Comparison of ENCODE assay signal across 8 cellular contexts in genomic region chr1:9561429-9561828, GRCh38. TPM values are rescaled to one million over a fixed set of nuclear protein-coding genes. Genes with fewer than 3 reads are reported as not detected.
DNase-seq lines count a peak whose midpoint lies in the region; ATAC-seq and TF ChIP-seq lines count a peak whose summit lies in the region.

No MANE protein-coding gene starts in this region.

- H3K27me3 Mint-ChIP-seq in activated CD4-positive, alpha-beta T cell treated with anti-CD3 and anti-CD28 coated beads for 36 hours = no peaks in the 10 kb centered on the region

- DNase-seq in AG09309 (ENCODE audit: low read depth) (peak; percentile 83), LNCaP clone FGC (ENCODE audit: low read depth) (peak; percentile 98), SK-MEL-5 (ENCODE audit: low read depth, low spot score) (peak; percentile 28), foreskin keratinocyte (peak; percentile 62 to 80), pulmonary artery endothelial cell (ENCODE audit: low read depth, low spot score) (peak; percentile 89), ureter (ENCODE audit: low spot score) (no peak)
- DNase-seq in activated CD4-positive, alpha-beta T cell treated with anti-CD3 and anti-CD28 coated beads for 36 hours = no peak

- TF ChIP-seq CTCF in AG09309 (IDR thresholded peaks at IDR 0.05; ENCODE audit: control insufficient read depth, insufficient read depth, low read depth, low read length, missing control alignments) = no peak
- no peak for TF ChIP-seq CTCF in LNCaP clone FGC (IDR thresholded peaks at IDR 0.05; ENCODE audit: control insufficient read depth, extremely low read depth, insufficient read depth)
- TF ChIP-seq CTCF in foreskin keratinocyte (conservative IDR thresholded peaks at IDR 0.05) = no peak

- no peaks in the 10 kb centered on the region for H3K4me1 ChIP-seq in foreskin keratinocyte

- H3K27me3 ChIP-seq in foreskin keratinocyte = no peaks in the 10 kb centered on the region

- ATAC-seq in foreskin keratinocyte = peak; percentile 89
- no peak for ATAC-seq in HG03025 (IDR thresholded peaks at IDR 0.05; ENCODE audit: low FRiP score, unreplicated experiment)
- no peak for ATAC-seq in activated CD4-positive, alpha-beta T cell treated with anti-CD3 and anti-CD28 coated beads for 36 hours

- no peaks in the 10 kb centered on the region for H3K9me3 Mint-ChIP-seq in activated CD4-positive, alpha-beta T cell treated with anti-CD3 and anti-CD28 coated beads for 36 hours (ENCODE audit: low read depth)

- intact Hi-C loops in activated CD4-positive, alpha-beta T cell treated with anti-CD3 and anti-CD28 coated beads for 36 hours (cut with DNase I, micrococcal nuclease) = no loop called here

- POLR2A ChIA-PET in activated CD4-positive, alpha-beta T cell treated with anti-CD3 and anti-CD28 coated beads for 36 hours (lab: Charles Lee) = no interaction called here

- H3K4me3 Mint-ChIP-seq in activated CD4-positive, alpha-beta T cell treated with anti-CD3 and anti-CD28 coated beads for 36 hours = no peak overlapping the region

- H3K4me1 Mint-ChIP-seq in activated CD4-positive, alpha-beta T cell treated with anti-CD3 and anti-CD28 coated beads for 36 hours = peaks cover 29% of the 10 kb centered on the region

- H3K4me3 ChIP-seq in AG09309 (ENCODE audit: control insufficient read depth, low read depth, low read length) (no peak overlapping the region), LNCaP clone FGC (ENCODE audit: low read depth, low read length) (peak overlapping the region; percentile 24; the same call in 1 of the 2 replicates)

- H3K36me3 Mint-ChIP-seq in activated CD4-positive, alpha-beta T cell treated with anti-CD3 and anti-CD28 coated beads for 36 hours (ENCODE audit: low read depth) = peaks cover 17% of the 10 kb centered on the region

- in situ Hi-C loops in SK-MEL-5 (cut with HindIII; ENCODE audit: low pct_unique_long_range_greater_than_20kb, low sequenced_read_pairs) = no loop called here

- H3K27ac ChIP-seq in foreskin keratinocyte = no peak overlapping the region

- CTCF ChIA-PET in activated CD4-positive, alpha-beta T cell treated with anti-CD3 and anti-CD28 coated beads for 36 hours (lab: Charles Lee) = no interaction called here

- no peak overlapping the region for H3K27ac Mint-ChIP-seq in activated CD4-positive, alpha-beta T cell treated with anti-CD3 and anti-CD28 coated beads for 36 hours

RNA-seq across cellular contexts. Expression of gene SLC25A33, which starts 22.2 kb away (rescaled TPM):
- 15.4 and 15.7 TPM in 2 replicates for total RNA-seq in SK-MEL-5 (2014; rRNA removed; shearing (Covaris generic))
- polyA plus RNA-seq in SK-MEL-5 (2015; cell fraction: cytosol; rRNA removed) = 11.6 and 12.6 TPM in 2 replicates
- 7.1 and 7.4 TPM in 2 replicates for polyA plus RNA-seq in SK-MEL-5 (2015; cell fraction: nucleus; rRNA removed)
- 4.8 and 6.0 TPM in 2 replicates for total RNA-seq in foreskin keratinocyte
- polyA plus RNA-seq in foreskin keratinocyte = 4.1 and 4.7 TPM in 2 replicates
- 6.8 and 8.0 TPM in 2 replicates for total RNA-seq in pulmonary artery endothelial cell
- total RNA-seq in ureter = 3.9 TPM
- 1 to 10 TPM; 4.4 to 6.1 TPM for total RNA-seq in activated CD4-positive, alpha-beta T cell treated with anti-CD3 and anti-CD28 coated beads for 36 hours

RNA-seq across cellular contexts. Expression of gene TMEM201, which starts 27.3 kb away (rescaled TPM):
- 4.8 and 7.8 TPM in 2 replicates for total RNA-seq in SK-MEL-5 (2014; rRNA removed; shearing (Covaris generic))
- 22.6 and 29.7 TPM in 2 replicates for polyA plus RNA-seq in SK-MEL-5 (2015; cell fraction: cytosol; rRNA removed)
- polyA plus RNA-seq in SK-MEL-5 (2015; cell fraction: nucleus; rRNA removed) = 30.6 and 34.4 TPM in 2 replicates
- total RNA-seq in foreskin keratinocyte (9.4 and 10.4 TPM in 2 replicates), pulmonary artery endothelial cell (5.9 and 6.0 TPM in 2 replicates), ureter (21.0 TPM)
- 8.0 and 8.9 TPM in 2 replicates for polyA plus RNA-seq in foreskin keratinocyte
- 10 to 100 TPM; 14.6 to 15.1 TPM for total RNA-seq in activated CD4-positive, alpha-beta T cell treated with anti-CD3 and anti-CD28 coated beads for 36 hours

Comparison
In these comparisons a context has a peak if more than half of its experiments do, and no peak if none do; other contexts are left out.
1. DNase-seq: peak in AG09309 (single experiment), LNCaP clone FGC (single experiment), SK-MEL-5 (single experiment), foreskin keratinocyte (2 of 2) and pulmonary artery endothelial cell (single experiment); none in ureter (single experiment) and activated CD4-positive, alpha-beta T cell treated with anti-CD3 and anti-CD28 coated beads for 36 hours (single experiment).